In the genomic region with DNA sequence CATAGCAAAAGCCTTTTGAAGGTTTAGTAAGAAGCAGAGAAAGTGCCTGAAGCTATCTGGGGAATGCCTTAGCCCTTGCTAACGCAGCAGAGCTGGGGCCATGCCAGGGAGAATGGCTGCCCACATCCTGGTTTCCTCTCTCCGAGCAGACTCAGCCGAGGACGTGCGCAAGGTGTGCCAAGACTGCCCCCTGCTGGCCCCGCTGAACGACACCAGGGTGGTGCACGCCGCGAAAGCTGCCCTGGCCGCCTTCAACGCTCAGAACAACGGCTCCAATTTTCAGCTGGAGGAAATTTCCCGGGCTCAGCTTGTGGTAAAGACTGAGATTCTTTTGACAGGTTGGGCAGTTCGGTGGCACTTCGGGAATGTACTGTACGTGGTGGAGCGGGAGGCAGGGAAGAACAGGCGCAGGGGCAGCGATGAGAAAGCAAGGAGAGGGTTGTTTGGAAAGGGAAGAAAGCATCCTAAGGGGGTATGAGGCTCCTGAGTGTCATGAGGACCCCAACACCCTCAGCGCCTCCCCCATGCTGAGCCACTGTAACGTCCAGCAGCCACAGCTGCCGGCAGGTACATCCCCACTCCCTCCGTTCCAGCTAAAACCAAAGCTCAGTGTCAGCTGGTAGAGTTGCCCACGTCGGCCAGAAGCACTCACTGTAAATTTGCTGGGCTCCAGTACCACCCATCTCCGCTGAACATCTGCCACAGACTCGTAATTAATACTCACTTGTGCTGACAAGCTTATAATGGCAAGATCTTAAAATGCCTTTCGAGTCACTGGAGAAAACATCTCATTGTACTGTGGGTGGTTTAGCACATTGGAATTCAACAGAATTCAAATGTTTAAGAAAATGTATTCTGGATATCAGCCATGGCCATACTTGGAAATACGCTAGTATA, we compare ENCODE assay signal across 8 cellular contexts. TPM values are rescaled to one million over a fixed set of nuclear protein-coding genes. Genes with fewer than 3 reads are reported as not detected.
DNase-seq lines count a peak whose midpoint lies in the region; ATAC-seq and TF ChIP-seq lines count a peak whose summit lies in the region.

No MANE protein-coding gene starts in this region.

- H3K4me1 ChIP-seq in CD4-positive, alpha-beta memory T cell (ENCODE audit: insufficient read depth, low read length): peaks cover 18% of the 10 kb centered on the region
- H3K4me1 ChIP-seq in lower lobe of right lung: peaks cover 11% of the 10 kb centered on the region

- CTCF ChIA-PET in CD4-positive, alpha-beta memory T cell (lab: Charles Lee; ENCODE audit: partially characterized antibody): interaction anchor here (0.6 to 10.9 kb wide), 63 partner anchors 8 to 1063 kb away, joined by 3 to 278 read pairs (median 5); a partner anchor contains a TSS

- no peak overlapping the region for H3K27ac ChIP-seq in CD4-positive, alpha-beta memory T cell (ENCODE audit: low read depth, low read length)
- H3K27ac ChIP-seq in lower lobe of right lung: no peak overlapping the region

- no peaks in the 10 kb centered on the region for H3K36me3 Mint-ChIP-seq in CD4-positive, alpha-beta memory T cell

- peak; percentile 96 for ATAC-seq in GM19438 (IDR thresholded peaks at IDR 0.05; ENCODE audit: low read depth, unreplicated experiment)
- ATAC-seq in HG03558 (IDR thresholded peaks at IDR 0.05; ENCODE audit: extremely low read depth, unreplicated experiment): peak; percentile 52
- ATAC-seq in lower lobe of right lung: peak; percentile 97

- H3K4me1 Mint-ChIP-seq in CD4-positive, alpha-beta memory T cell: peaks cover 10 to 28% (median 20%) of the 10 kb centered on the region in 4 donors

- peak; percentile 81 to 92 (median 86) for DNase-seq in CD4-positive, alpha-beta memory T cell
- DNase-seq in NCI-H748 (lab: John Stamatoyannopoulos, UW; ENCODE audit: unreplicated experiment) (peak; percentile 71), dermis microvascular lymphatic vessel endothelial cell (ENCODE audit: low read depth in 2 of 2) (peak; percentile 44 to 75), lower lobe of right lung (peak; percentile 92)
- peak; percentile 77 to 79 for DNase-seq in activated CD4-positive, alpha-beta T cell treated with anti-CD3 and anti-CD28 coated beads, Interleukin-2, amount 50 U/mL, for 4 hours
- peak; percentile 74 for DNase-seq in stimulated activated CD8-positive, alpha-beta memory T cell treated with anti-CD3 and anti-CD28 coated beads, Interleukin-12 subunit alpha, Interleukin-12 subunit beta, amount 100 ng/mL, for 1 hour (ENCODE audit: low read depth)

- intact Hi-C loops in CD4-positive, alpha-beta memory T cell (cut with micrococcal nuclease): loop anchor here (1.0 to 5.0 kb wide), 7 partner anchors 27 to 640 kb away; a partner anchor contains a TSS
- intact Hi-C loops in lower lobe of right lung (cut with DNase I): loop anchor here (10.0 kb wide), 1 partner anchor 208 kb away; no protein-coding TSS in a partner anchor

- no peaks in the 10 kb centered on the region for H3K9me3 ChIP-seq in CD4-positive, alpha-beta memory T cell (ENCODE audit: control insufficient read depth in 1 of 2, low read length in 2 of 2)
- no peaks in the 10 kb centered on the region for H3K9me3 ChIP-seq in lower lobe of right lung

- no peaks in the 10 kb centered on the region for H3K27me3 ChIP-seq in CD4-positive, alpha-beta memory T cell (ENCODE audit: insufficient read depth, low read length)
- H3K27me3 ChIP-seq in lower lobe of right lung (ENCODE audit: low read depth): peaks cover 28% of the 10 kb centered on the region

- no peaks in the 10 kb centered on the region for H3K9me3 Mint-ChIP-seq in CD4-positive, alpha-beta memory T cell

- peak overlapping the region; percentile 37 to 77 (median 63) for H3K4me3 Mint-ChIP-seq in CD4-positive, alpha-beta memory T cell

- H3K27me3 Mint-ChIP-seq in CD4-positive, alpha-beta memory T cell: peaks cover 9 to 18% of the 10 kb centered on the region in 2 donors

- peak overlapping the region in 5 of 7 donors; percentile 41 to 72 (median 69) for H3K27ac Mint-ChIP-seq in CD4-positive, alpha-beta memory T cell

- H3K36me3 ChIP-seq in CD4-positive, alpha-beta memory T cell (ENCODE audit: insufficient read depth, low read length): no peaks in the 10 kb centered on the region
- H3K36me3 ChIP-seq in lower lobe of right lung: no peaks in the 10 kb centered on the region

- no peak overlapping the region for H3K4me3 ChIP-seq in CD4-positive, alpha-beta memory T cell (ENCODE audit: low read length in 2 of 2)
- H3K4me3 ChIP-seq in lower lobe of right lung: no peak overlapping the region

- POLR2A ChIA-PET in CD4-positive, alpha-beta memory T cell (lab: Charles Lee; ENCODE audit: partially characterized antibody): interaction anchor here (0.6 to 1.8 kb wide), 10 partner anchors 47 to 679 kb away, joined by 3 to 29 read pairs (median 6); a partner anchor contains a TSS

- TF ChIP-seq CTCF in lower lobe of right lung (IDR thresholded peaks at IDR 0.05): peak; percentile 91

RNA-seq across cellular contexts. Expression of a gene that starts 4.4 kb away (rescaled TPM):
- total RNA-seq in CD4-positive, alpha-beta memory T cell: not detected
- not detected for polyA plus RNA-seq in CD4-positive, alpha-beta memory T cell
- under 0.01 TPM in 1 of 2 replicates, not detected in the other for total RNA-seq in dermis microvascular lymphatic vessel endothelial cell
- total RNA-seq in lower lobe of right lung: not detected

RNA-seq across cellular contexts. Expression of a gene that starts 22.9 kb away (rescaled TPM):
- not detected for total RNA-seq in CD4-positive, alpha-beta memory T cell
- not detected for polyA plus RNA-seq in CD4-positive, alpha-beta memory T cell
- total RNA-seq in dermis microvascular lymphatic vessel endothelial cell (not detected in 2 replicates), lower lobe of right lung (not detected)

RNA-seq across cellular contexts. Expression of a gene that starts 46.8 kb away (rescaled TPM):
- total RNA-seq in CD4-positive, alpha-beta memory T cell: 10 to 100 TPM; 34.0 to 38.6 TPM
- 10 to 100 TPM; 37.6 to 40.0 TPM for polyA plus RNA-seq in CD4-positive, alpha-beta memory T cell
- total RNA-seq in dermis microvascular lymphatic vessel endothelial cell (38.3 and 38.9 TPM in 2 replicates), lower lobe of right lung (37.8 TPM)

RNA-seq across cellular contexts. Expression of a gene that starts 48.5 kb away (rescaled TPM):
- not detected for total RNA-seq in CD4-positive, alpha-beta memory T cell
- not detected for polyA plus RNA-seq in CD4-positive, alpha-beta memory T cell
- total RNA-seq in dermis microvascular lymphatic vessel endothelial cell: not detected in 2 replicates
- total RNA-seq in lower lobe of right lung: not detected

RNA-seq across cellular contexts. Expression of a gene that starts 50.1 kb away (rescaled TPM):
- total RNA-seq in CD4-positive, alpha-beta memory T cell: 10 to 100 TPM; 20.4 to 21.0 TPM
- polyA plus RNA-seq in CD4-positive, alpha-beta memory T cell: 10 to 100 TPM; 20.1 to 28.6 TPM
- total RNA-seq in dermis microvascular lymphatic vessel endothelial cell (16.2 and 17.4 TPM in 2 replicates), lower lobe of right lung (10.3 TPM)
